In genomic region chr15:55514414-55514850, GRCh38 we compare ENCODE assay signal across 12 cellular contexts. TPM values are rescaled to one million over a fixed set of nuclear protein-coding genes. Genes with fewer than 3 reads are reported as not detected.
DNase-seq lines count a peak whose midpoint lies in the region; ATAC-seq and TF ChIP-seq lines count a peak whose summit lies in the region.
"Had no signal": no experiment of that assay in that cellular context is flagged by ENCODE, and none has a peak within 500 bp of the region (broad histone marks: within the 10 kb centered on the region; RNA-seq: fewer than 3 reads in every experiment).

No MANE protein-coding gene starts in this region.

- H3K36me3 ChIP-seq in PC-9 (ENCODE audit: low read depth) (no peaks in the 10 kb centered on the region), lung (ENCODE audit: control insufficient read depth in 2 of 2, insufficient read depth in 2 of 2, low read length in 2 of 2) (no peaks in the 10 kb centered on the region)

- H3K9me3 ChIP-seq in PC-9 (ENCODE audit: insufficient read depth, low read depth) (no peaks in the 10 kb centered on the region), lung (ENCODE audit: control insufficient read depth in 2 of 2, insufficient read depth in 1 of 2, low read length in 1 of 2) (no peaks in the 10 kb centered on the region)

- no peaks in the 10 kb centered on the region for H3K9me3 Mint-ChIP-seq in nephron progenitor cell

- H3F3A ChIP-seq in PC-9 (ENCODE audit: insufficient read depth, low read depth), result peaks cover 5% of the 10 kb centered on the region; the same call in 1 of the 2 replicates

- intact Hi-C loops in PC-9 (cut with micrococcal nuclease; ENCODE audit: unreplicated experiment), result loop anchor here (1.0 to 5.0 kb wide), 4 partner anchors 16 to 127 kb away; no protein-coding TSS in a partner anchor

- H4K20me1 ChIP-seq in PC-9 (ENCODE audit: insufficient read depth), result no peaks in the 10 kb centered on the region

- H3K27me3 ChIP-seq in PC-9 (ENCODE audit: insufficient read depth, low read depth) (no peaks in the 10 kb centered on the region), lung (ENCODE audit: control insufficient read depth, insufficient read depth) (no peaks in the 10 kb centered on the region)

- peak overlapping the region; percentile 79 for H3K4me2 ChIP-seq in PC-9

- 72 to 84% methylated on average over 12 of the region's 12 CpGs for WGBS in lung, 2 donors

- CTCF ChIA-PET in PC-9 (lab: Charles Lee), result interaction anchor here (0.6 to 1.1 kb wide), 5 partner anchors 12 to 219 kb away, joined by 3 to 12 read pairs (median 3); no protein-coding TSS in a partner anchor
- CTCF ChIA-PET in GM10248 (lab: Yijun Ruan, JAX), result interaction anchor here (1.1 to 5.1 kb wide), 6 partner anchors 12 to 130 kb away, joined by 3 to 32 read pairs (median 4); no protein-coding TSS in a partner anchor

- H3K4me3 Mint-ChIP-seq in nephron progenitor cell, result no peak overlapping the region

- POLR2A ChIA-PET in PC-9 (lab: Charles Lee; ENCODE audit: unreplicated experiment), result interaction anchor here (0.9 kb wide), 1 partner anchor 184 kb away, joined by 3 read pairs; no protein-coding TSS in a partner anchor
- POLR2A ChIA-PET in GM10248 (lab: Yijun Ruan, JAX), result no interaction called here

- no peaks in the 10 kb centered on the region for H3K79me2 ChIP-seq in PC-9 (ENCODE audit: low read depth)

- peaks cover 27% of the 10 kb centered on the region for H3K4me1 ChIP-seq in PC-9 (replicated peaks; ENCODE audit: insufficient read depth)
- H3K4me1 ChIP-seq in lung (ENCODE audit: control insufficient read depth in 2 of 2, insufficient read depth in 2 of 2, low read length in 2 of 2), result no peaks in the 10 kb centered on the region

- H3K36me3 Mint-ChIP-seq in nephron progenitor cell (ENCODE audit: low read depth), result no peaks in the 10 kb centered on the region

- ATAC-seq in lung (ENCODE audit: insufficient read depth, low FRiP score), result peak; percentile 67
- no peak for ATAC-seq in GM18909 (IDR thresholded peaks at IDR 0.05; ENCODE audit: poor library complexity, unreplicated experiment)
- ATAC-seq in stimulated activated naive CD8-positive, alpha-beta T cell treated with anti-CD3 and anti-CD28 coated beads, Interleukin-15, Interleukin-2, amounts not matched to agents 100 U/mL and 50 U/mL, for 24 hours, result no peak
- ATAC-seq: HepG2 had no signal

- H3K27me3 Mint-ChIP-seq in nephron progenitor cell (ENCODE audit: low read depth, poor library complexity), result peaks cover 7% of the 10 kb centered on the region

- H3K4me1 Mint-ChIP-seq in nephron progenitor cell, result peaks cover 29% of the 10 kb centered on the region

- BruUV-seq in PC-9 (replicated peaks; lab: Mats Ljungman, UMichigan), result no TSS peak

- H3K4me3 ChIP-seq in LNCaP clone FGC (ENCODE audit: low read depth, low read length) (no peak overlapping the region), PC-9 (peak overlapping the region; percentile 57; the same call in 1 of the 2 replicates), lung (no peak overlapping the region)

- TF ChIP-seq CTCF in LNCaP clone FGC (IDR thresholded peaks at IDR 0.05; ENCODE audit: control insufficient read depth, extremely low read depth, insufficient read depth) (no peak), PC-9 (conservative IDR thresholded peaks at IDR 0.05) (no peak), lung (IDR thresholded peaks at IDR 0.05; ENCODE audit: control extremely low read depth, extremely low read depth) (no peak), nephron progenitor cell (IDR thresholded peaks at IDR 0.05) (no peak), GM10248 (IDR thresholded peaks at IDR 0.05; ENCODE audit: control extremely low read depth, extremely low read depth, low read depth, missing control alignments) (no peak)

- H3K9me2 ChIP-seq in PC-9 (ENCODE audit: insufficient read depth), result no peaks in the 10 kb centered on the region

- H3K27ac ChIP-seq in PC-9 (peak overlapping the region; percentile 81), lung (ENCODE audit: low read depth in 1 of 2, low read length in 1 of 2) (peak overlapping the region in 1 of 2 donors; percentile 92)
- H3K27ac ChIP-seq: C4-2B had no signal

- peak; percentile 91 for DNase-seq in DMS53 (lab: John Stamatoyannopoulos, UW)
- peak; percentile 22 for DNase-seq in LNCaP clone FGC (ENCODE audit: low read depth)
- peak; percentile 72 to 82 for DNase-seq in PC-9
- peak; percentile 85 for DNase-seq in lung (ENCODE audit: low spot score)
- DNase-seq in nephron progenitor cell, result no peak
- no peak for DNase-seq in stimulated activated naive CD8-positive, alpha-beta T cell treated with anti-CD3 and anti-CD28 coated beads, Interleukin-15, Interleukin-2, amounts not matched to agents 100 U/mL and 50 U/mL, for 24 hours
- DNase-seq in GM10248 (ENCODE audit: extremely low spot score), result no peak
- DNase-seq: GDM1, NCI-H2029 treated with DMSO at 0.1 percent for 48 hours had no signal

- peak overlapping the region; percentile 83 for H2AFZ ChIP-seq in PC-9

- no peak overlapping the region for H3K27ac Mint-ChIP-seq in nephron progenitor cell

RNA-seq across cellular contexts. Expression of gene DNAAF4, which starts 6.4 kb away (rescaled TPM):
- 5.5 and 6.2 TPM in 2 replicates for total RNA-seq in PC-9 (2021)
- 1 to 10 TPM; 9.1 to 9.9 TPM for total RNA-seq in lung
- polyA plus RNA-seq in lung, result 1 to 10 TPM; 5.8 to 9.8 TPM

Comparison
In these comparisons a context has a peak if more than half of its experiments do, and no peak if none do; other contexts are left out.
1. DNase-seq: peak in DMS53 (single experiment), LNCaP clone FGC (single experiment), PC-9 (2 of 2) and lung (single experiment); none in nephron progenitor cell (single experiment), stimulated activated naive CD8-positive, alpha-beta T cell treated with anti-CD3 and anti-CD28 coated beads, Interleukin-15, Interleukin-2, amounts not matched to agents 100 U/mL and 50 U/mL, for 24 hours (single experiment) and GM10248 (single experiment).